ENCODE assay signal across 1 cellular context in the genomic region with DNA sequence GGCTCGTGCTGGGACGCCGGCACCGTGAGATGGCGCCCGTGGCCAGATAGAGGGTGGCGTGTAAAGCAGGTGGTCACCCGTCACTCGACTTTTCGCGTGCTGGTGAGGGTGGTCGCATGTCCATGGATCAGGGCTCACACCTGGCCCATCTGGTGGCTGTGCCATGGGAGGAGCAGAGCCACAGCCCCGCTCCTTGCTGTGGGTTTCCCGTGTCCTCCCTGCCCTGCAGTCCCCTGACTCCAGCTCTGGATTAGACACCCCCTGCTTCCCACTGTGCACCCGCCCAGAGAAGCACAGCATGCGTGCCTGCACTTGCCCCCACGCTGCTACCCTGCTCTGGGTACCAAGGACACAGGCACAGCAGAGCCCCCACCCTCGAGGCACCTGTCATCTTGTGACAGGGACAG.
TF ChIP-seq lines count a peak whose summit lies in the region.

No MANE protein-coding gene starts in this region.

TF ChIP-seq in GM23338, 12 proteins besides CTCF, POLR2A, EP300 and RAD21:
- no peak for TF ChIP-seq ZNF331 (CRISPR knock-in tag; IDR thresholded peaks at IDR 0.05; ENCODE audit: low read depth)
- TF ChIP-seq, protein P1, sequence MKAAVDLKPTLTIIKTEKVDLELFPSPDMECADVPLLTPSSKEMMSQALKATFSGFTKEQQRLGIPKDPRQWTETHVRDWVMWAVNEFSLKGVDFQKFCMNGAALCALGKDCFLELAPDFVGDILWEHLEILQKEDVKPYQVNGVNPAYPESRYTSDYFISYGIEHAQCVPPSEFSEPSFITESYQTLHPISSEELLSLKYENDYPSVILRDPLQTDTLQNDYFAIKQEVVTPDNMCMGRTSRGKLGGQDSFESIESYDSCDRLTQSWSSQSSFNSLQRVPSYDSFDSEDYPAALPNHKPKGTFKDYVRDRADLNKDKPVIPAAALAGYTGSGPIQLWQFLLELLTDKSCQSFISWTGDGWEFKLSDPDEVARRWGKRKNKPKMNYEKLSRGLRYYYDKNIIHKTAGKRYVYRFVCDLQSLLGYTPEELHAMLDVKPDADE (IDR thresholded peaks at IDR 0.05): no peak
- no peak for TF ChIP-seq ZNF114 (CRISPR knock-in tag; IDR thresholded peaks at IDR 0.05)
- no peak for TF ChIP-seq NANOG (IDR thresholded peaks at IDR 0.05; ENCODE audit: borderline replicate concordance)
- TF ChIP-seq STAT1 (IDR thresholded peaks at IDR 0.05; ENCODE audit: unreplicated experiment): no peak
- peak; percentile 29; the same call in 1 of the 2 replicates for TF ChIP-seq POLR2AphosphoS5 (IDR thresholded peaks at IDR 0.05; ENCODE audit: low read depth)
- TF ChIP-seq, protein P2, sequence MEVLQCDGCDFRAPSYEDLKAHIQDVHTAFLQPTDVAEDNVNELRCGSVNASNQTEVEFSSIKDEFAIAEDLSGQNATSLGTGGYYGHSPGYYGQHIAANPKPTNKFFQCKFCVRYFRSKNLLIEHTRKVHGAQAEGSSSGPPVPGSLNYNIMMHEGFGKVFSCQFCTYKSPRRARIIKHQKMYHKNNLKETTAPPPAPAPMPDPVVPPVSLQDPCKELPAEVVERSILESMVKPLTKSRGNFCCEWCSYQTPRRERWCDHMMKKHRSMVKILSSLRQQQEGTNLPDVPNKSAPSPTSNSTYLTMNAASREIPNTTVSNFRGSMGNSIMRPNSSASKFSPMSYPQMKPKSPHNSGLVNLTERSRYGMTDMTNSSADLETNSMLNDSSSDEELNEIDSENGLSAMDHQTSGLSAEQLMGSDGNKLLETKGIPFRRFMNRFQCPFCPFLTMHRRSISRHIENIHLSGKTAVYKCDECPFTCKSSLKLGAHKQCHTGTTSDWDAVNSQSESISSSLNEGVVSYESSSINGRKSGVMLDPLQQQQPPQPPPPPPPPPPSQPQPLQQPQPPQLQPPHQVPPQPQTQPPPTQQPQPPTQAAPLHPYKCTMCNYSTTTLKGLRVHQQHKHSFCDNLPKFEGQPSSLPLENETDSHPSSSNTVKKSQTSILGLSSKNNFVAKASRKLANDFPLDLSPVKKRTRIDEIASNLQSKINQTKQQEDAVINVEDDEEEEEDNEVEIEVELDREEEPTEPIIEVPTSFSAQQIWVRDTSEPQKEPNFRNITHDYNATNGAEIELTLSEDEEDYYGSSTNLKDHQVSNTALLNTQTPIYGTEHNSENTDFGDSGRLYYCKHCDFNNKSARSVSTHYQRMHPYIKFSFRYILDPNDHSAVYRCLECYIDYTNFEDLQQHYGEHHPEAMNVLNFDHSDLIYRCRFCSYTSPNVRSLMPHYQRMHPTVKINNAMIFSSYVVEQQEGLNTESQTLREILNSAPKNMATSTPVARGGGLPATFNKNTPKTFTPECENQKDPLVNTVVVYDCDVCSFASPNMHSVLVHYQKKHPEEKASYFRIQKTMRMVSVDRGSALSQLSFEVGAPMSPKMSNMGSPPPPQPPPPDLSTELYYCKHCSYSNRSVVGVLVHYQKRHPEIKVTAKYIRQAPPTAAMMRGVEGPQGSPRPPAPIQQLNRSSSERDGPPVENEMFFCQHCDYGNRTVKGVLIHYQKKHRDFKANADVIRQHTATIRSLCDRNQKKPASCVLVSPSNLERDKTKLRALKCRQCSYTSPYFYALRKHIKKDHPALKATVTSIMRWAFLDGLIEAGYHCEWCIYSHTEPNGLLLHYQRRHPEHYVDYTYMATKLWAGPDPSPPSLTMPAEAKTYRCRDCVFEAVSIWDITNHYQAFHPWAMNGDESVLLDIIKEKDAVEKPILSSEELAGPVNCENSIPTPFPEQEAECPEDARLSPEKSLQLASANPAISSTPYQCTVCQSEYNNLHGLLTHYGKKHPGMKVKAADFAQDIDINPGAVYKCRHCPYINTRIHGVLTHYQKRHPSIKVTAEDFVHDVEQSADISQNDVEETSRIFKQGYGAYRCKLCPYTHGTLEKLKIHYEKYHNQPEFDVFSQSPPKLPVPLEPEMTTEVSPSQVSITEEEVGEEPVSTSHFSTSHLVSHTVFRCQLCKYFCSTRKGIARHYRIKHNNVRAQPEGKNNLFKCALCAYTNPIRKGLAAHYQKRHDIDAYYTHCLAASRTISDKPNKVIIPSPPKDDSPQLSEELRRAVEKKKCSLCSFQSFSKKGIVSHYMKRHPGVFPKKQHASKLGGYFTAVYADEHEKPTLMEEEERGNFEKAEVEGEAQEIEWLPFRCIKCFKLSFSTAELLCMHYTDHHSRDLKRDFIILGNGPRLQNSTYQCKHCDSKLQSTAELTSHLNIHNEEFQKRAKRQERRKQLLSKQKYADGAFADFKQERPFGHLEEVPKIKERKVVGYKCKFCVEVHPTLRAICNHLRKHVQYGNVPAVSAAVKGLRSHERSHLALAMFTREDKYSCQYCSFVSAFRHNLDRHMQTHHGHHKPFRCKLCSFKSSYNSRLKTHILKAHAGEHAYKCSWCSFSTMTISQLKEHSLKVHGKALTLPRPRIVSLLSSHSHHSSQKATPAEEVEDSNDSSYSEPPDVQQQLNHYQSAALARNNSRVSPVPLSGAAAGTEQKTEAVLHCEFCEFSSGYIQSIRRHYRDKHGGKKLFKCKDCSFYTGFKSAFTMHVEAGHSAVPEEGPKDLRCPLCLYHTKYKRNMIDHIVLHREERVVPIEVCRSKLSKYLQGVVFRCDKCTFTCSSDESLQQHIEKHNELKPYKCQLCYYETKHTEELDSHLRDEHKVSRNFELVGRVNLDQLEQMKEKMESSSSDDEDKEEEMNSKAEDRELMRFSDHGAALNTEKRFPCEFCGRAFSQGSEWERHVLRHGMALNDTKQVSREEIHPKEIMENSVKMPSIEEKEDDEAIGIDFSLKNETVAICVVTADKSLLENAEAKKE (CRISPR knock-in tag; IDR thresholded peaks at IDR 0.05): no peak
- TF ChIP-seq EZH2phosphoT487 (IDR thresholded peaks at IDR 0.05; ENCODE audit: unreplicated experiment): no peak
- TF ChIP-seq CREB1 (CRISPR knock-in tag; IDR thresholded peaks at IDR 0.05; ENCODE audit: low read depth): no peak
